1 cellular context compared by ENCODE assay signal in the genomic region with DNA sequence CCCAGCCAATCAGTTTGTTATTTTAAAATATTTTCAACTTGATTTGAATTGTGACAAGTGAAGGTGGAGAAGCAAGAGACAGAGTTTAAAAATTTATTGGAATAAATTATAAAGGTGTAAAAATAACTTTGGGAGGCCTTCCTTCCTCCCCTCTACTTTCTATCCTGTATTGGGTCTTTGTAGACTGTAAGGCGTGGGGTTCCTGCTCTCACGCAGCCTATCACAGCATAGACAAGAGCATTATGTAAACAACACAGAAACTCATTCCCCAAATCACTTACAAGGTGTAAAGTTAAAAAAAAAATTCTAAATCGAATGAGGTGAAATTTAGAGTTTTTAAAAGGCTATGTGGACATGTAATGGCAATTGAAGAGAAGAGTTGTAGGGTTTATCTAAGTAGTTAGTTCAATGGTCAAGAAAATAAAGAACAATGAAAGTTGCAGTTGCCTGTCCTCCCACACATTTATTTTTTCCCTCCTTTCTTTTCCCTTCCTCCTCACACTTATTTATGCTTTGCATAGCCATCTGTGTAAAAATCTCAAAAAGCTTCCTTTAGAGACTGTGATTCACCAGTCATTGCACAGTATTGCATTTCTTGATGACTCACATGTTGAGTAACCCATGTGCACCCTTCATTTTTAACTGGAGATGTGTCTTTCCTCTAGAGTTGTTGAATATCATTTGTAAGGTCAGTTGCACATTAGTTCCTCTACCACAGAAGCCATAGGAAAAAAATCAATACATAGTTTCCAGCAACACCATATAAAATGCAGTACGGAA.
TF ChIP-seq lines count a peak whose summit lies in the region.

No MANE protein-coding gene starts in this region.

TF ChIP-seq in HepG2, 621 proteins besides CTCF, POLR2A, EP300 and RAD21 (continued from another document):
- TF ChIP-seq, protein P1, sequence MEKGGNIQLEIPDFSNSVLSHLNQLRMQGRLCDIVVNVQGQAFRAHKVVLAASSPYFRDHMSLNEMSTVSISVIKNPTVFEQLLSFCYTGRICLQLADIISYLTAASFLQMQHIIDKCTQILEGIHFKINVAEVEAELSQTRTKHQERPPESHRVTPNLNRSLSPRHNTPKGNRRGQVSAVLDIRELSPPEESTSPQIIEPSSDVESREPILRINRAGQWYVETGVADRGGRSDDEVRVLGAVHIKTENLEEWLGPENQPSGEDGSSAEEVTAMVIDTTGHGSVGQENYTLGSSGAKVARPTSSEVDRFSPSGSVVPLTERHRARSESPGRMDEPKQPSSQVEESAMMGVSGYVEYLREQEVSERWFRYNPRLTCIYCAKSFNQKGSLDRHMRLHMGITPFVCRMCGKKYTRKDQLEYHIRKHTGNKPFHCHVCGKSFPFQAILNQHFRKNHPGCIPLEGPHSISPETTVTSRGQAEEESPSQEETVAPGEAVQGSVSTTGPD (CRISPR knock-in tag; IDR thresholded peaks at IDR 0.05), result no peak
- no peak for TF ChIP-seq ZBTB21 (CRISPR knock-in tag; IDR thresholded peaks at IDR 0.05)
